Comparison of ENCODE assay signal across 14 cellular contexts in the genomic region with DNA sequence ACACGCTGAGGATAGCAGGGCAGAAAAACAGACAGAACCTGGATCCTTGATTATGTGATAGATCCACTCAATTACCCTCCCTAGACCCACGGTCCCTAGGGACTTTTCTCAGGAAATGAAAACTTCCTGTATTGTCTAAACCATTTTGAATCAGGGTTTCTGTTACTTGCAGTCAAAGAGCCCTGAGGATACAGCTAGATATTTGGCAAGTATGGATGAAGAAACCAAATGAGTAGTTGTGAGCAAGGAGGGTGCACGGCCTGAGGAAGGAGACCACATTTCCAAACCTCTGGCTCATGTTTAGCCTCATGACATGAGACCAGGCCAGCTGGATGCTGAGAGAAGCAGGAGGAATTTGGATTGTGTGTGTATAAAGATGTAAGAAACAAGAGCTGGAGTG.
DNase-seq lines count a peak whose midpoint lies in the region; ATAC-seq and TF ChIP-seq lines count a peak whose summit lies in the region.
"Had no signal": no experiment of that assay in that cellular context is flagged by ENCODE, and none has a peak within 500 bp of the region (broad histone marks: within the 10 kb centered on the region; RNA-seq: fewer than 3 reads in every experiment).

No MANE protein-coding gene starts in this region.

- H3K4me1 ChIP-seq in adipocyte (ENCODE audit: control insufficient read depth, insufficient read depth, low read length) = peaks cover 7% of the 10 kb centered on the region
- H3K4me1 ChIP-seq in gastroesophageal sphincter = peaks cover 0 to 10% (median 0%) of the 10 kb centered on the region in 3 donors
- H3K4me1 ChIP-seq: stomach had no signal

- no peaks in the 10 kb centered on the region for H3K27me3 ChIP-seq in adipocyte (replicated peaks; ENCODE audit: control insufficient read depth, insufficient read depth, low read length)
- H3K27me3 ChIP-seq in gastroesophageal sphincter = no peaks in the 10 kb centered on the region
- H3K27me3 ChIP-seq: foreskin keratinocyte, stomach had no signal

- WGBS in gastroesophageal sphincter (ENCODE audit: low coverage in 1 of 2), 2 donors = 58 to 60% methylated on average over 3 of the region's 3 CpGs

- H3K27me3 Mint-ChIP-seq in natural killer cell treated with Interleukin-12 subunit alpha and Interleukin-12 subunit beta and Interleukin-15 and Interleukin-18, amount 100 ng/mL, for 72 hours = peaks cover 13 to 14% of the 10 kb centered on the region in 2 donors
- H3K27me3 Mint-ChIP-seq in natural killer cell (ENCODE audit: low read depth in 2 of 2) = peaks cover 10 to 22% of the 10 kb centered on the region in 2 donors

- H3K36me3 ChIP-seq in adipocyte (ENCODE audit: control insufficient read depth, insufficient read depth, low read length, severe bottlenecking) (no peaks in the 10 kb centered on the region), gastroesophageal sphincter (no peaks in the 10 kb centered on the region)
- H3K36me3 ChIP-seq: neutrophil, stomach had no signal

- peak overlapping the region; percentile 5 to 25 for H3K27ac Mint-ChIP-seq in natural killer cell treated with Interleukin-12 subunit alpha and Interleukin-12 subunit beta and Interleukin-15 and Interleukin-18, amount 100 ng/mL, for 72 hours
- H3K27ac Mint-ChIP-seq in natural killer cell = no peak overlapping the region

- DNase-seq in natural killer cell treated with Interleukin-12 subunit alpha and Interleukin-12 subunit beta and Interleukin-15 and Interleukin-18, amount 100 ng/mL, for 72 hours (ENCODE audit: low spot score) = no peak
- no peak for DNase-seq in natural killer cell
- DNase-seq in adipocyte (ENCODE audit: low read depth) = peak; percentile 49
- no peak for DNase-seq in erythroblast (lab: John Stamatoyannopoulos, UW)
- DNase-seq in activated CD4-positive, alpha-beta T cell treated with anti-CD3 and anti-CD28 coated beads, Interleukin-2, amount 50 U/mL, for 1 hour = no peak
- DNase-seq in NCI-H1436 (lab: John Stamatoyannopoulos, UW) = no peak
- DNase-seq: activated CD4-positive, alpha-beta T cell treated with anti-CD3 and anti-CD28 coated beads for 48 hours; cortex of kidney; NCI-H510A; stomach had no signal

- H3K4me3 Mint-ChIP-seq in natural killer cell treated with Interleukin-12 subunit alpha and Interleukin-12 subunit beta and Interleukin-15 and Interleukin-18, amount 100 ng/mL, for 72 hours = no peak overlapping the region
- no peak overlapping the region for H3K4me3 Mint-ChIP-seq in natural killer cell

- intact Hi-C loops in natural killer cell (cut with micrococcal nuclease) = no loop called here

- TF ChIP-seq EP300 in gastroesophageal sphincter (IDR thresholded peaks at IDR 0.05) = no peak

- TF ChIP-seq POLR2A in gastroesophageal sphincter (IDR thresholded peaks at IDR 0.05) (no peak), erythroblast (IDR thresholded peaks at IDR 0.05; ENCODE audit: low read length) (no peak)

- H3K9me3 Mint-ChIP-seq in natural killer cell treated with Interleukin-12 subunit alpha and Interleukin-12 subunit beta and Interleukin-15 and Interleukin-18, amount 100 ng/mL, for 72 hours = no peaks in the 10 kb centered on the region
- H3K9me3 Mint-ChIP-seq in natural killer cell = no peaks in the 10 kb centered on the region

- H3K4me1 Mint-ChIP-seq in natural killer cell treated with Interleukin-12 subunit alpha and Interleukin-12 subunit beta and Interleukin-15 and Interleukin-18, amount 100 ng/mL, for 72 hours (ENCODE audit: low read depth in 2 of 2) = peaks cover 4 to 12% of the 10 kb centered on the region in 2 donors
- H3K4me1 Mint-ChIP-seq in natural killer cell = no peaks in the 10 kb centered on the region

- H3K4me3 ChIP-seq in adipocyte (ENCODE audit: low read length) (no peak overlapping the region), gastroesophageal sphincter (no peak overlapping the region)
- H3K4me3 ChIP-seq: stomach had no signal

- no peak overlapping the region for H3K27ac ChIP-seq in gastroesophageal sphincter
- H3K27ac ChIP-seq: stomach had no signal

- no peak overlapping the region for H3K9ac ChIP-seq in adipocyte (ENCODE audit: low read length)

- no peaks in the 10 kb centered on the region for H3K36me3 Mint-ChIP-seq in natural killer cell treated with Interleukin-12 subunit alpha and Interleukin-12 subunit beta and Interleukin-15 and Interleukin-18, amount 100 ng/mL, for 72 hours
- no peaks in the 10 kb centered on the region for H3K36me3 Mint-ChIP-seq in natural killer cell

- TF ChIP-seq CTCF in natural killer cell (IDR thresholded peaks at IDR 0.05) (no peak), gastroesophageal sphincter (IDR thresholded peaks at IDR 0.05) (no peak)

- H3K9me3 ChIP-seq in adipocyte (ENCODE audit: control insufficient read depth, low read length) = no peaks in the 10 kb centered on the region
- H3K9me3 ChIP-seq in gastroesophageal sphincter = no peaks in the 10 kb centered on the region
- H3K9me3 ChIP-seq: neutrophil, stomach had no signal

- no peak for ATAC-seq in natural killer cell treated with Interleukin-12 subunit alpha and Interleukin-12 subunit beta and Interleukin-15 and Interleukin-18, amount 100 ng/mL, for 72 hours
- no peak for ATAC-seq in natural killer cell
- ATAC-seq in gastroesophageal sphincter = peak; percentile 85
- no peak for ATAC-seq in GM19452 (IDR thresholded peaks at IDR 0.05; ENCODE audit: unreplicated experiment)

Comparison
In these comparisons a context has a peak if more than half of its experiments do, and no peak if none do; other contexts are left out.
1. H3K27ac Mint-ChIP-seq: peak in natural killer cell treated with Interleukin-12 subunit alpha and Interleukin-12 subunit beta and Interleukin-15 and Interleukin-18, amount 100 ng/mL, for 72 hours (2 of 2); none in natural killer cell (0 of 2).